ENCODE assay signal across 17 cellular contexts in genomic region chr6:139485742-139486475, GRCh38.
"Had no signal": no experiment of that assay in that cellular context is flagged by ENCODE, and none has a peak within 500 bp of the region (broad histone marks: within the 10 kb centered on the region; RNA-seq: fewer than 3 reads in every experiment).

No MANE protein-coding gene starts in this region.

- H3K36me3 ChIP-seq: colonic mucosa, esophagus squamous epithelium, neutrophil, sigmoid colon, suprapubic skin had no signal

- H3K9me3 Mint-ChIP-seq: WTC11 had no signal

- H3K27ac ChIP-seq: colonic mucosa, esophagus squamous epithelium, foreskin keratinocyte, neutrophil, psoas muscle, suprapubic skin had no signal

- H3K4me1 ChIP-seq: colonic mucosa, esophagus squamous epithelium, foreskin keratinocyte, psoas muscle, suprapubic skin had no signal

- H3K9me3 ChIP-seq: colonic mucosa, esophagus squamous epithelium, neutrophil, psoas muscle, sigmoid colon, suprapubic skin had no signal

- H3K4me3 Mint-ChIP-seq: activated CD8-positive, alpha-beta T cell treated with anti-CD3 and anti-CD28 coated beads, Interleukin-2, amount 10 ng/mL, durations not matched to agents 7 days and 5 days; WTC11 had no signal

- H3K27me3 ChIP-seq: colonic mucosa, esophagus squamous epithelium, foreskin keratinocyte, neutrophil, sigmoid colon, suprapubic skin had no signal

- H3K4me3 ChIP-seq: colonic mucosa, esophagus squamous epithelium, psoas muscle, sigmoid colon, suprapubic skin had no signal

- H3K27ac Mint-ChIP-seq: activated CD8-positive, alpha-beta T cell treated with anti-CD3 and anti-CD28 coated beads, Interleukin-2, amount 10 ng/mL, durations not matched to agents 7 days and 5 days; WTC11 had no signal

- ATAC-seq: activated CD8-positive, alpha-beta T cell treated with anti-CD3 and anti-CD28 coated beads, Interleukin-2, amount 10 ng/mL, durations not matched to agents 7 days and 5 days; foreskin keratinocyte; left ventricle myocardium superior; psoas muscle; WTC11 had no signal

- DNase-seq: activated CD4-positive, alpha-beta T cell treated with anti-CD3 and anti-CD28 coated beads for 48 hours; activated CD8-positive, alpha-beta memory T cell treated with anti-CD3 and anti-CD28 coated beads, Interleukin-2, amount 50 U/mL, for 48 hours; activated CD8-positive, alpha-beta T cell treated with anti-CD3 and anti-CD28 coated beads, Interleukin-2, amount 10 ng/mL, durations not matched to agents 7 days and 5 days; activated naive CD4-positive, alpha-beta T cell treated with Interleukin-2 at 50 U/mL for 16 hours; caudate nucleus; colonic mucosa; esophagus squamous epithelium; foreskin keratinocyte; left ventricle myocardium superior; psoas muscle; sigmoid colon; stimulated activated CD4-positive, alpha-beta T cell treated with anti-CD3 and anti-CD28 coated beads, Interleukin-2, amount 100 ng/mL, for 48 hours; stimulated activated naive CD4-positive, alpha-beta T cell treated with Interleukin-2 at 50 U/mL for 16 hours; T-helper 1 cell had no signal

- H3K36me3 Mint-ChIP-seq: WTC11 had no signal
